In the genomic region with DNA sequence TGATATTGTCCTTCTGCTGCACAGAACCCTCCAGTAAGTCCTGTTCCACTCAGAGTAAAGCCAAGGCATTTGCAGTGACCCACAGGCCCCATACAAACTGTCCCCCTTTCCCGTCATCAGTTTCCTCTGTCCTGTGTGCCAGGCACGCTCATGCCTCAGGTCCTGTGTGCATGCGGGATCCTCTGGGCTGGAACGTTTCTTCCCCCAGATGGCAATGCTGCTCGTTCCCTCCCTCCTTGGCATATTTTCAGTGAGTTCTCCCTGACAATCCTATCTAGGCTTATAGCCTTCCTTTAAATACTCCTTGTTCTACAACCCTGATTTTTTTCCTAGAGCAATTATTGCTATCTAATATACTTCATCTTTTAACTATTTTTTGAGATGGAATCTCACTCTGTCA, we compare ENCODE assay signal across 20 cellular contexts. TPM values are rescaled to one million over a fixed set of nuclear protein-coding genes. Genes with fewer than 3 reads are reported as not detected.
A peak's percentile ranks its signal among the peaks of the same experiment; 100 is the strongest.
DNase-seq lines count a peak whose midpoint lies in the region; TF ChIP-seq lines count a peak whose summit lies in the region.
"Had no signal": no experiment of that assay in that cellular context is flagged by ENCODE, and none has a peak within 500 bp of the region (broad histone marks: within the 10 kb centered on the region; RNA-seq: fewer than 3 reads in every experiment).

No MANE protein-coding gene starts in this region.

- TF ChIP-seq EP300 in suprapubic skin (IDR thresholded peaks at IDR 0.05): no peak

- intact Hi-C loops in left ventricle myocardium inferior (cut with micrococcal nuclease): loop anchor here (10.0 kb wide), 1 partner anchor 54 kb away; no protein-coding TSS in a partner anchor

- no peak for TF ChIP-seq POLR2A in suprapubic skin (IDR thresholded peaks at IDR 0.05)

- H3K4me3 ChIP-seq in left ventricle myocardium inferior (no peak overlapping the region), suprapubic skin (no peak overlapping the region), BE2C (ENCODE audit: low read depth, low read length) (no peak overlapping the region)
- H3K4me3 ChIP-seq: cardiac muscle cell, SJCRH30, tibial artery had no signal

- no peaks in the 10 kb centered on the region for H3K9me3 Mint-ChIP-seq in activated naive CD8-positive, alpha-beta T cell (ENCODE audit: low read depth)
- no peaks in the 10 kb centered on the region for H3K9me3 Mint-ChIP-seq in activated naive CD8-positive, alpha-beta T cell treated with anti-CD3 and anti-CD28 coated beads for 36 hours
- H3K9me3 Mint-ChIP-seq: activated naive CD4-positive, alpha-beta T cell treated with anti-CD3 and anti-CD28 coated beads, Interleukin-2, amount 50 U/mL, for 24 hours had no signal

- H3K4me3 Mint-ChIP-seq in activated naive CD8-positive, alpha-beta T cell: no peak overlapping the region
- no peak overlapping the region for H3K4me3 Mint-ChIP-seq in activated naive CD8-positive, alpha-beta T cell treated with anti-CD3 and anti-CD28 coated beads for 36 hours
- H3K4me3 Mint-ChIP-seq: activated naive CD4-positive, alpha-beta T cell treated with anti-CD3 and anti-CD28 coated beads, Interleukin-2, amount 50 U/mL, for 24 hours had no signal

- peaks cover 26% of the 10 kb centered on the region for H3K4me1 Mint-ChIP-seq in activated naive CD8-positive, alpha-beta T cell (ENCODE audit: low read depth)
- H3K4me1 Mint-ChIP-seq in activated naive CD8-positive, alpha-beta T cell treated with anti-CD3 and anti-CD28 coated beads for 36 hours: peaks cover 16% of the 10 kb centered on the region

- H3K36me3 ChIP-seq in left ventricle myocardium inferior: no peaks in the 10 kb centered on the region
- H3K36me3 ChIP-seq in suprapubic skin: no peaks in the 10 kb centered on the region
- H3K36me3 ChIP-seq in BE2C: no peaks in the 10 kb centered on the region
- H3K36me3 ChIP-seq: cardiac muscle cell, SJCRH30, tibial artery had no signal

- TF ChIP-seq CTCF in left ventricle myocardium inferior (IDR thresholded peaks at IDR 0.05; ENCODE audit: borderline replicate concordance): no peak
- no peak for TF ChIP-seq CTCF in suprapubic skin (IDR thresholded peaks at IDR 0.05)
- TF ChIP-seq CTCF in BE2C (IDR thresholded peaks at IDR 0.05; ENCODE audit: low read depth, low read length): no peak

- peaks cover 5% of the 10 kb centered on the region for H3K36me3 Mint-ChIP-seq in activated naive CD8-positive, alpha-beta T cell
- H3K36me3 Mint-ChIP-seq in activated naive CD8-positive, alpha-beta T cell treated with anti-CD3 and anti-CD28 coated beads for 36 hours: peaks cover 21% of the 10 kb centered on the region

- H3K27ac Mint-ChIP-seq in activated naive CD8-positive, alpha-beta T cell: peak overlapping the region; percentile 41
- H3K27ac Mint-ChIP-seq in activated naive CD8-positive, alpha-beta T cell treated with anti-CD3 and anti-CD28 coated beads for 36 hours: no peak overlapping the region
- H3K27ac Mint-ChIP-seq: activated naive CD4-positive, alpha-beta T cell treated with anti-CD3 and anti-CD28 coated beads, Interleukin-2, amount 50 U/mL, for 24 hours had no signal

- no peaks in the 10 kb centered on the region for H3K27me3 Mint-ChIP-seq in activated naive CD8-positive, alpha-beta T cell
- H3K27me3 Mint-ChIP-seq in activated naive CD8-positive, alpha-beta T cell treated with anti-CD3 and anti-CD28 coated beads for 36 hours: no peaks in the 10 kb centered on the region
- H3K27me3 Mint-ChIP-seq: activated naive CD4-positive, alpha-beta T cell treated with anti-CD3 and anti-CD28 coated beads, Interleukin-2, amount 50 U/mL, for 24 hours had no signal

- 33% methylated on average over 5 of the region's 5 CpGs for WGBS in suprapubic skin

- no peaks in the 10 kb centered on the region for H3K27me3 ChIP-seq in left ventricle myocardium inferior (ENCODE audit: low read depth)
- H3K27me3 ChIP-seq in suprapubic skin: no peaks in the 10 kb centered on the region
- H3K27me3 ChIP-seq in BE2C: no peaks in the 10 kb centered on the region
- H3K27me3 ChIP-seq: cardiac muscle cell, SJCRH30, tibial artery had no signal

- H3K4me1 ChIP-seq in left ventricle myocardium inferior (peaks cover 70% of the 10 kb centered on the region), suprapubic skin (peaks cover 40% of the 10 kb centered on the region), BE2C (no peaks in the 10 kb centered on the region)
- H3K4me1 ChIP-seq: SJCRH30 had no signal

- DNase-seq in activated naive CD8-positive, alpha-beta T cell treated with anti-CD3 and anti-CD28 coated beads for 36 hours: no peak
- DNase-seq in amniotic epithelial cell (ENCODE audit: low read depth) (peak; percentile 28), left ventricle myocardium inferior (no peak), suprapubic skin (ENCODE audit: low spot score in 2 of 2) (no peak), 8988T (no peak), BE2C (no peak)
- DNase-seq in activated CD4-positive, CD25-positive, alpha-beta regulatory T cell treated with anti-CD3 and anti-CD28 coated beads, Interleukin-2, amount 50 U/mL, for 72 hours: no peak
- DNase-seq: activated CD4-positive, alpha-beta T cell treated with anti-CD3 and anti-CD28 coated beads for 4 hours; GDM1; KG1; mesendoderm; NCI-H1105; NCI-H2171; SJCRH30; stimulated activated CD4-positive, alpha-beta T cell treated with anti-CD3 and anti-CD28 coated beads, Interleukin-4, amount 100 ng/mL, for 24 hours; T1000; tibial artery had no signal

- H3K27ac ChIP-seq in left ventricle myocardium inferior (replicated peaks) (peak overlapping the region; percentile 81), suprapubic skin (peak overlapping the region; percentile 66)
- H3K27ac ChIP-seq: SJCRH30, tibial artery had no signal

- H3K9me3 ChIP-seq in left ventricle myocardium inferior (replicated peaks) (no peaks in the 10 kb centered on the region), suprapubic skin (no peaks in the 10 kb centered on the region), BE2C (no peaks in the 10 kb centered on the region)
- H3K9me3 ChIP-seq: SJCRH30, tibial artery had no signal

RNA-seq across cellular contexts. Expression of a gene that starts 5.7 kb away (rescaled TPM):
- 10 to 100 TPM; 14.7 to 15.1 TPM for total RNA-seq in activated naive CD8-positive, alpha-beta T cell treated with anti-CD3 and anti-CD28 coated beads for 36 hours
- total RNA-seq in left ventricle myocardium inferior (25.3 TPM), suprapubic skin (10 to 100 TPM; 13.8 to 25.6 (median 22.5) TPM)
- 11.8 TPM for polyA plus RNA-seq in BE2C (2012; ENCODE audit: insufficient read depth, insufficient read length, low read depth)

RNA-seq across cellular contexts. Expression of a gene that starts 23.2 kb away (rescaled TPM):
- total RNA-seq in activated naive CD8-positive, alpha-beta T cell treated with anti-CD3 and anti-CD28 coated beads for 36 hours: not detected
- total RNA-seq in left ventricle myocardium inferior: 5.1 TPM
- total RNA-seq in suprapubic skin: 1 to 10 TPM in 2 of 4 donors, under 1 TPM in 2; 0.49 to 2.4 (median 1.6) TPM
- polyA plus RNA-seq in BE2C (2012; ENCODE audit: insufficient read depth, insufficient read length, low read depth): 8.6 TPM
- total RNA-seq: cardiac muscle cell had no signal
- polyA plus RNA-seq: cardiac muscle cell had no signal
